Comparison of ENCODE assay signal across 8 cellular contexts in the genomic region with DNA sequence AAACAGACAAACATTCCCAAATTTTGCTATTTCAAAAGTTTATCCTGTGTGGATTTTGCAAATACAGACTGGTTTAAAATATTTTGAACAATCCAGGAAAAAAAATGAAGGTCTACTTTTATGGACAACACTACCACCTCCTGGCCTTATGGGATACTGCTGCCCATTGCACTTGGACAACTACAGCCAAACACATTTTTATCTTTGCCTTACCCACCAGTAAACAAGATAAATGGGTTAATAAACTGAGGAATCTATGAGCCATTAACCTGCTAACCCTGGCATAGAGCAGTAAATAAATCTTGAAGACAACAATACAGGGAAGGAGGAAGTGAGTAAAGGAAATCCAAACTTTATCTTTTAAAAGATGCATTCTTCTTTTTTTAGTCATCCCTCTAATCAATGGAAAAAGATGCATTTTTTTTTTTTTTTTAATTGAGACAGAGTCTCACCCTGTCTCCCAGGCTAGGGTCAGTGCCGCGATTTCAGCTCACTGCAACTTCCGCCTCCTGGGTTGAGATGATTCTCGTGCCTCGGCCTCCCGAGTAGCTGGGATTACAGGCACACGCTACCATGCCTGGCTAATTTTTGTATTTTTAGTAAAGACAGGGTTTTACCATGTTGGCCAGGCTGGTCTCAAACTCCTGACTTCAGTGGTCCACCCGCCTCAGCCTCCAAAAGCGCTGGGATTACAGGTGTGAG. TPM values are rescaled to one million over a fixed set of nuclear protein-coding genes. Genes with fewer than 3 reads are reported as not detected.
DNase-seq lines count a peak whose midpoint lies in the region; ATAC-seq and TF ChIP-seq lines count a peak whose summit lies in the region.

No MANE protein-coding gene starts in this region.

- no peak overlapping the region for H3K27ac Mint-ChIP-seq in WTC11

- H3K9me3 Mint-ChIP-seq in WTC11, result no peaks in the 10 kb centered on the region

- H3K4me3 ChIP-seq in esophagus muscularis mucosa, result no peak overlapping the region

- peaks cover 10 to 37% (median 28%) of the 10 kb centered on the region in 4 donors for H3K4me1 ChIP-seq in esophagus muscularis mucosa

- CTCF ChIA-PET in WTC11 (lab: Charles Lee), result interaction anchor here (0.7 to 2.2 kb wide), 3 partner anchors 56 to 266 kb away, joined by 5 to 12 read pairs (median 7); no protein-coding TSS in a partner anchor

- TF ChIP-seq EP300 in esophagus muscularis mucosa (IDR thresholded peaks at IDR 0.05), result no peak

- H3K4me1 Mint-ChIP-seq in WTC11, result peaks cover 23% of the 10 kb centered on the region

- no peak overlapping the region for H3K27ac ChIP-seq in esophagus muscularis mucosa (replicated peaks in 1 of 4)

- no peaks in the 10 kb centered on the region for H3K9me3 ChIP-seq in esophagus muscularis mucosa

- H3K4me3 Mint-ChIP-seq in WTC11, result no peak overlapping the region

- DNase-seq in AG08396 (ENCODE audit: low spot score) (peak; percentile 70), NCI-H2171 (lab: John Stamatoyannopoulos, UW) (peak; percentile 43), WTC11 (ENCODE audit: low spot score) (peak; percentile 25), esophagus muscularis mucosa (ENCODE audit: extremely low spot score) (no peak), omental fat pad (ENCODE audit: low spot score) (no peak)

- no peak for TF ChIP-seq POLR2A in esophagus muscularis mucosa (IDR thresholded peaks at IDR 0.05; ENCODE audit: low read depth)

- peaks cover 23% of the 10 kb centered on the region for H3K27me3 Mint-ChIP-seq in WTC11 (ENCODE audit: low read depth)

- peak; percentile 48 for TF ChIP-seq CTCF in GM12801 (IDR thresholded peaks at IDR 0.05; ENCODE audit: extremely low read depth, insufficient read length)
- TF ChIP-seq CTCF in WTC11 (IDR thresholded peaks at IDR 0.05), result peak; percentile 69
- peak; percentile 94 to 95 (median 95) for TF ChIP-seq CTCF in esophagus muscularis mucosa (IDR thresholded peaks at IDR 0.05)
- peak in 2 of 3 donors; percentile 56 to 61 for TF ChIP-seq CTCF in omental fat pad (IDR thresholded peaks at IDR 0.05)

- 89% methylated on average over 9 of the region's 9 CpGs for WGBS in esophagus muscularis mucosa

- intact Hi-C loops in esophagus muscularis mucosa (cut with DNase I), result loop anchor here (1.0 to 5.0 kb wide), 3 partner anchors 253 to 283 kb away; partner anchors contain the start of genes AFG3L2 and PRELID3A

- no peaks in the 10 kb centered on the region for H3K27me3 ChIP-seq in esophagus muscularis mucosa

- ATAC-seq in WTC11 (no peak), omental fat pad (ENCODE audit: low FRiP score) (no peak), GM21529 (IDR thresholded peaks at IDR 0.05; ENCODE audit: unreplicated experiment) (no peak), GM21515 (IDR thresholded peaks at IDR 0.05; ENCODE audit: unreplicated experiment) (no peak)

- peaks cover 0 to 19% (median 0%) of the 10 kb centered on the region in 4 donors for H3K36me3 ChIP-seq in esophagus muscularis mucosa

- 0 out of 2 replicates have a peak, but pooled peaks cover 3% of the 10 kb centered on the region for H3K36me3 Mint-ChIP-seq in WTC11

- POLR2A ChIA-PET in WTC11 (lab: Charles Lee), result no interaction called here

TF ChIP-seq in WTC11, 78 proteins besides CTCF, POLR2A, EP300 and RAD21 (continues in another document):
- TF ChIP-seq CREM (CRISPR knock-in tag; IDR thresholded peaks at IDR 0.05), result no peak
- TF ChIP-seq, protein P1, sequence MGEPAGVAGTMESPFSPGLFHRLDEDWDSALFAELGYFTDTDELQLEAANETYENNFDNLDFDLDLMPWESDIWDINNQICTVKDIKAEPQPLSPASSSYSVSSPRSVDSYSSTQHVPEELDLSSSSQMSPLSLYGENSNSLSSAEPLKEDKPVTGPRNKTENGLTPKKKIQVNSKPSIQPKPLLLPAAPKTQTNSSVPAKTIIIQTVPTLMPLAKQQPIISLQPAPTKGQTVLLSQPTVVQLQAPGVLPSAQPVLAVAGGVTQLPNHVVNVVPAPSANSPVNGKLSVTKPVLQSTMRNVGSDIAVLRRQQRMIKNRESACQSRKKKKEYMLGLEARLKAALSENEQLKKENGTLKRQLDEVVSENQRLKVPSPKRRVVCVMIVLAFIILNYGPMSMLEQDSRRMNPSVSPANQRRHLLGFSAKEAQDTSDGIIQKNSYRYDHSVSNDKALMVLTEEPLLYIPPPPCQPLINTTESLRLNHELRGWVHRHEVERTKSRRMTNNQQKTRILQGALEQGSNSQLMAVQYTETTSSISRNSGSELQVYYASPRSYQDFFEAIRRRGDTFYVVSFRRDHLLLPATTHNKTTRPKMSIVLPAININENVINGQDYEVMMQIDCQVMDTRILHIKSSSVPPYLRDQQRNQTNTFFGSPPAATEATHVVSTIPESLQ (CRISPR knock-in tag; IDR thresholded peaks at IDR 0.05), result no peak
- TF ChIP-seq JUN (CRISPR knock-in tag; IDR thresholded peaks at IDR 0.05), result no peak
- TF ChIP-seq GABPB1 (CRISPR knock-in tag; IDR thresholded peaks at IDR 0.05), result no peak
- TF ChIP-seq ERG (CRISPR knock-in tag; IDR thresholded peaks at IDR 0.05), result no peak
- TF ChIP-seq, protein P2, sequence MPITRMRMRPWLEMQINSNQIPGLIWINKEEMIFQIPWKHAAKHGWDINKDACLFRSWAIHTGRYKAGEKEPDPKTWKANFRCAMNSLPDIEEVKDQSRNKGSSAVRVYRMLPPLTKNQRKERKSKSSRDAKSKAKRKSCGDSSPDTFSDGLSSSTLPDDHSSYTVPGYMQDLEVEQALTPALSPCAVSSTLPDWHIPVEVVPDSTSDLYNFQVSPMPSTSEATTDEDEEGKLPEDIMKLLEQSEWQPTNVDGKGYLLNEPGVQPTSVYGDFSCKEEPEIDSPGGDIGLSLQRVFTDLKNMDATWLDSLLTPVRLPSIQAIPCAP (CRISPR knock-in tag; IDR thresholded peaks at IDR 0.05), result no peak
- TF ChIP-seq, protein P3, sequence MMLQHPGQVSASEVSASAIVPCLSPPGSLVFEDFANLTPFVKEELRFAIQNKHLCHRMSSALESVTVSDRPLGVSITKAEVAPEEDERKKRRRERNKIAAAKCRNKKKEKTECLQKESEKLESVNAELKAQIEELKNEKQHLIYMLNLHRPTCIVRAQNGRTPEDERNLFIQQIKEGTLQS (CRISPR knock-in tag; conservative IDR thresholded peaks at IDR 0.05), result no peak
- no peak for TF ChIP-seq ZNF219 (CRISPR knock-in tag; IDR thresholded peaks at IDR 0.05; ENCODE audit: borderline replicate concordance)
- TF ChIP-seq AFF4 (CRISPR knock-in tag; IDR thresholded peaks at IDR 0.05; ENCODE audit: borderline replicate concordance), result no peak
- no peak for TF ChIP-seq ESRRA (CRISPR knock-in tag; IDR thresholded peaks at IDR 0.05; ENCODE audit: borderline replicate concordance)
- TF ChIP-seq NFE2L1 (CRISPR knock-in tag; IDR thresholded peaks at IDR 0.05), result no peak
- no peak for TF ChIP-seq ZBTB21 (CRISPR knock-in tag; IDR thresholded peaks at IDR 0.05; ENCODE audit: borderline replicate concordance)
- no peak for TF ChIP-seq KAT7 (CRISPR knock-in tag; IDR thresholded peaks at IDR 0.05; ENCODE audit: borderline replicate concordance)

RNA-seq across cellular contexts. Expression of gene SPIRE1, which starts 2.1 kb away (rescaled TPM):
- 13.5 to 19.3 TPM (median 15.5 TPM) in 3 replicates for total RNA-seq in WTC11 (2021)
- total RNA-seq in esophagus muscularis mucosa, result 10 to 100 TPM; 33.2 to 48.3 (median 40.2) TPM
- total RNA-seq in omental fat pad, result 10 to 100 TPM; 16.8 to 29.2 (median 24.8) TPM

RNA-seq across cellular contexts. Expression of gene CEP76, which starts 42.5 kb away (rescaled TPM):
- 13.8 to 16.9 TPM (median 14.2 TPM) in 3 replicates for total RNA-seq in WTC11 (2021)
- 1 to 10 TPM; 5.0 to 8.7 (median 5.8) TPM for total RNA-seq in esophagus muscularis mucosa
- 10 to 100 TPM in 1 of 4 donors, 1 to 10 TPM in 3; 8.2 to 10.9 (median 9.5) TPM for total RNA-seq in omental fat pad

RNA-seq across cellular contexts. Expression of gene PSMG2, which starts 42.8 kb away (rescaled TPM):
- 78.8 to 80.8 TPM (median 78.9 TPM) in 3 replicates for total RNA-seq in WTC11 (2021)
- total RNA-seq in esophagus muscularis mucosa, result 10 to 100 TPM; 59.8 to 92.9 (median 77.2) TPM
- 10 to 100 TPM; 62.8 to 88.0 (median 69.3) TPM for total RNA-seq in omental fat pad

Comparison
In these comparisons a context has a peak if more than half of its experiments do, and no peak if none do; other contexts are left out.
1. DNase-seq: peak in AG08396 (single experiment), NCI-H2171 (single experiment) and WTC11 (single experiment); none in esophagus muscularis mucosa (single experiment) and omental fat pad (single experiment).
2. Peak in every context shown above with its lines, with median percentiles within 50 percentile points of each other: CTCF ChIP-seq.